In genomic region chr15:40452296-40453090, GRCh38 we compare ENCODE assay signal across 10 cellular contexts. TPM values are rescaled to one million over a fixed set of nuclear protein-coding genes. Genes with fewer than 3 reads are reported as not detected.
DNase-seq lines count a peak whose midpoint lies in the region; ATAC-seq, FAIRE-seq and TF ChIP-seq lines count a peak whose summit lies in the region.
"Had no signal": no experiment of that assay in that cellular context is flagged by ENCODE, and none has a peak within 500 bp of the region (broad histone marks: within the 10 kb centered on the region; RNA-seq: fewer than 3 reads in every experiment).

No MANE protein-coding gene starts in this region.

- H3K4me2 ChIP-seq in DOHH2 (ENCODE audit: low read length): peak overlapping the region; percentile 53

- peaks cover 90% of the 10 kb centered on the region for H3K79me2 ChIP-seq in DOHH2 (ENCODE audit: control insufficient read depth, low read length)

- H3K9me2 ChIP-seq in DOHH2 (replicated peaks; ENCODE audit: control insufficient read depth, low read length): no peaks in the 10 kb centered on the region

- H3K27me3 ChIP-seq in DOHH2 (ENCODE audit: control insufficient read depth, low read length) (no peaks in the 10 kb centered on the region), mucosa of rectum (ENCODE audit: control insufficient read depth in 2 of 2, insufficient read depth in 2 of 2, low read length in 2 of 2) (no peaks in the 10 kb centered on the region), foreskin keratinocyte (no peaks in the 10 kb centered on the region)
- H3K27me3 ChIP-seq: upper lobe of left lung had no signal

- H3K4me1 ChIP-seq in DOHH2 (ENCODE audit: control insufficient read depth, low read length) (peaks cover 32% of the 10 kb centered on the region), mucosa of rectum (ENCODE audit: control insufficient read depth in 2 of 2, insufficient read depth in 2 of 2, low read length in 2 of 2) (peaks cover 30 to 42% of the 10 kb centered on the region in 2 donors), foreskin keratinocyte (peaks cover 26% of the 10 kb centered on the region)

- H3K27ac ChIP-seq in DOHH2 (ENCODE audit: low read depth, low read length) (peak overlapping the region; percentile 6; the same call in 1 of the 2 replicates), mucosa of rectum (ENCODE audit: low read depth in 2 of 2, low read length in 2 of 2) (peak overlapping the region; percentile 32 to 76), foreskin keratinocyte (no peak overlapping the region)
- H3K27ac ChIP-seq: upper lobe of left lung had no signal

- no peak for TF ChIP-seq POLR2A in H54 (IDR thresholded peaks at IDR 0.05; ENCODE audit: low read depth, low read length)

- no peaks in the 10 kb centered on the region for H3K9me3 Mint-ChIP-seq in T-helper 2 cell treated with Interferon-gamma antibody and Interleukin-4, amounts not matched to agents 5 μg/mL and 100 μg/mL, for 36 hours

- peak overlapping the region; percentile 80 for H3K4me3 Mint-ChIP-seq in T-helper 2 cell treated with Interferon-gamma antibody and Interleukin-4, amounts not matched to agents 5 μg/mL and 100 μg/mL, for 36 hours

- no peak for DNase-seq in T-helper 2 cell treated with Interferon-gamma antibody and Interleukin-4, amounts not matched to agents 5 μg/mL and 100 μg/mL, for 36 hours (ENCODE audit: low spot score)
- DNase-seq in cerebellum (ENCODE audit: low spot score): no peak
- DNase-seq in NCI-H146 treated with DMSO at 0.1 percent for 48 hours (lab: John Stamatoyannopoulos, UW; ENCODE audit: unreplicated experiment): no peak
- DNase-seq in foreskin keratinocyte: no peak
- no peak for DNase-seq in H54 (ENCODE audit: insufficient read length, low spot score)
- DNase-seq: stimulated activated CD4-positive, alpha-beta T cell treated with anti-CD3 and anti-CD28 coated beads, Interleukin-2, amount 100 ng/mL, for 48 hours had no signal

- H3K27ac Mint-ChIP-seq in T-helper 2 cell treated with Interferon-gamma antibody and Interleukin-4, amounts not matched to agents 5 μg/mL and 100 μg/mL, for 36 hours: peak overlapping the region; percentile 92

- TF ChIP-seq CTCF in DOHH2 (IDR thresholded peaks at IDR 0.05; ENCODE audit: low read depth, low read length, poor library complexity, severe bottlenecking) (no peak), foreskin keratinocyte (conservative IDR thresholded peaks at IDR 0.05) (no peak)

- no peaks in the 10 kb centered on the region for H3K9me3 ChIP-seq in DOHH2 (ENCODE audit: control insufficient read depth, insufficient read depth, low read length)
- H3K9me3 ChIP-seq in mucosa of rectum (ENCODE audit: control insufficient read depth in 2 of 2, low read length in 2 of 2): no peaks in the 10 kb centered on the region
- H3K9me3 ChIP-seq: upper lobe of left lung had no signal

- peak overlapping the region; percentile 13; the same call in 1 of the 2 replicates for H3K4me3 ChIP-seq in DOHH2 (ENCODE audit: low read length)
- peak overlapping the region in 1 of 2 donors; percentile 33 for H3K4me3 ChIP-seq in mucosa of rectum (ENCODE audit: low read length in 2 of 2)
- H3K4me3 ChIP-seq: upper lobe of left lung had no signal

- no peaks in the 10 kb centered on the region for H3K27me3 Mint-ChIP-seq in T-helper 2 cell treated with Interferon-gamma antibody and Interleukin-4, amounts not matched to agents 5 μg/mL and 100 μg/mL, for 36 hours (ENCODE audit: low read depth)

- H3F3A ChIP-seq in DOHH2 (ENCODE audit: control insufficient read depth, insufficient read depth): no peaks in the 10 kb centered on the region

- peaks cover 5% of the 10 kb centered on the region for H3K36me3 Mint-ChIP-seq in T-helper 2 cell treated with Interferon-gamma antibody and Interleukin-4, amounts not matched to agents 5 μg/mL and 100 μg/mL, for 36 hours (ENCODE audit: low read depth)

- peaks cover 71% of the 10 kb centered on the region for H3K4me1 Mint-ChIP-seq in T-helper 2 cell treated with Interferon-gamma antibody and Interleukin-4, amounts not matched to agents 5 μg/mL and 100 μg/mL, for 36 hours (ENCODE audit: low read depth)

- H4K20me1 ChIP-seq in DOHH2 (ENCODE audit: control insufficient read depth, insufficient read depth, low read depth, low read length): peaks cover 15% of the 10 kb centered on the region

- FAIRE-seq in H54 (lab: Jason Lieb, UNC): no peak

- no peaks in the 10 kb centered on the region for H3K36me3 ChIP-seq in DOHH2 (ENCODE audit: control insufficient read depth, low read length)
- H3K36me3 ChIP-seq in mucosa of rectum (ENCODE audit: control insufficient read depth in 2 of 2, insufficient read depth in 2 of 2, low read length in 2 of 2): no peaks in the 10 kb centered on the region
- H3K36me3 ChIP-seq: upper lobe of left lung had no signal

- ATAC-seq in GM21576 (IDR thresholded peaks at IDR 0.05; ENCODE audit: unreplicated experiment) (peak; percentile 51), foreskin keratinocyte (no peak)

- H3K9ac ChIP-seq in mucosa of rectum (ENCODE audit: low read depth in 1 of 2, low read length in 2 of 2): peak overlapping the region in 1 of 2 donors; percentile 19

RNA-seq across cellular contexts. Expression of gene BAHD1, which starts 11.7 kb away (rescaled TPM):
- 6.3 TPM for total RNA-seq in cerebellum
- 12.4 and 13.2 TPM in 2 replicates for total RNA-seq in foreskin keratinocyte
- polyA plus RNA-seq in foreskin keratinocyte: 7.4 and 7.8 TPM in 2 replicates

RNA-seq across cellular contexts. Expression of gene CHST14, which starts 18.3 kb away (rescaled TPM):
- 3.8 TPM for total RNA-seq in cerebellum
- total RNA-seq in foreskin keratinocyte: 5.5 and 6.2 TPM in 2 replicates
- polyA plus RNA-seq in foreskin keratinocyte: 9.0 and 10.5 TPM in 2 replicates

RNA-seq across cellular contexts. Expression of gene IVD, which starts 46.9 kb away (rescaled TPM):
- total RNA-seq in cerebellum: 37.3 TPM
- 14.3 and 24.5 TPM in 2 replicates for total RNA-seq in foreskin keratinocyte
- 9.5 and 16.1 TPM in 2 replicates for polyA plus RNA-seq in foreskin keratinocyte
